1 cellular context compared by ENCODE assay signal in genomic region chr1:204410764-204411450, GRCh38.
TF ChIP-seq lines count a peak whose summit lies in the region.

No MANE protein-coding gene starts in this region.

TF ChIP-seq in H1, 55 proteins besides CTCF, POLR2A, EP300 and RAD21 (continued from another document):
- TF ChIP-seq, protein P1, sequence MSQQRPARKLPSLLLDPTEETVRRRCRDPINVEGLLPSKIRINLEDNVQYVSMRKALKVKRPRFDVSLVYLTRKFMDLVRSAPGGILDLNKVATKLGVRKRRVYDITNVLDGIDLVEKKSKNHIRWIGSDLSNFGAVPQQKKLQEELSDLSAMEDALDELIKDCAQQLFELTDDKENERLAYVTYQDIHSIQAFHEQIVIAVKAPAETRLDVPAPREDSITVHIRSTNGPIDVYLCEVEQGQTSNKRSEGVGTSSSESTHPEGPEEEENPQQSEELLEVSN (IDR thresholded peaks at IDR 0.05), result peak; percentile 16; the same call in 1 of the 2 replicates
- TF ChIP-seq SAP30 (IDR thresholded peaks at IDR 0.05; ENCODE audit: insufficient read depth, insufficient replicate concordance, low read length), result peak; percentile 94
- no peak for TF ChIP-seq POU5F1 (IDR thresholded peaks at IDR 0.05; ENCODE audit: low read depth, low read length)
- no peak for TF ChIP-seq RXRA (IDR thresholded peaks at IDR 0.05; ENCODE audit: insufficient read depth, low read depth, low read length)
- no peak for TF ChIP-seq CTBP2 (IDR thresholded peaks at IDR 0.05; ENCODE audit: borderline replicate concordance, insufficient read depth, insufficient read length, low read length)
- TF ChIP-seq ATF3 (IDR thresholded peaks at IDR 0.05; ENCODE audit: insufficient read depth, low read depth, low read length), result no peak
- no peak for TF ChIP-seq CBX8 (IDR thresholded peaks at IDR 0.05; ENCODE audit: borderline replicate concordance, low read depth, low read length)
- TF ChIP-seq ASH2L (IDR thresholded peaks at IDR 0.05; ENCODE audit: low read length), result peak; percentile 50
- TF ChIP-seq, protein P2, sequence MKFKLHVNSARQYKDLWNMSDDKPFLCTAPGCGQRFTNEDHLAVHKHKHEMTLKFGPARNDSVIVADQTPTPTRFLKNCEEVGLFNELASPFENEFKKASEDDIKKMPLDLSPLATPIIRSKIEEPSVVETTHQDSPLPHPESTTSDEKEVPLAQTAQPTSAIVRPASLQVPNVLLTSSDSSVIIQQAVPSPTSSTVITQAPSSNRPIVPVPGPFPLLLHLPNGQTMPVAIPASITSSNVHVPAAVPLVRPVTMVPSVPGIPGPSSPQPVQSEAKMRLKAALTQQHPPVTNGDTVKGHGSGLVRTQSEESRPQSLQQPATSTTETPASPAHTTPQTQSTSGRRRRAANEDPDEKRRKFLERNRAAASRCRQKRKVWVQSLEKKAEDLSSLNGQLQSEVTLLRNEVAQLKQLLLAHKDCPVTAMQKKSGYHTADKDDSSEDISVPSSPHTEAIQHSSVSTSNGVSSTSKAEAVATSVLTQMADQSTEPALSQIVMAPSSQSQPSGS (IDR thresholded peaks at IDR 0.05; ENCODE audit: low read length), result no peak
- no peak for TF ChIP-seq ZNF274 (IDR thresholded peaks at IDR 0.05; ENCODE audit: borderline replicate concordance, extremely low read depth, low read length)
